ENCODE assay signal across 6 cellular contexts in genomic region chr9:1120500-1120899, GRCh38.
"Had no signal": no experiment of that assay in that cellular context is flagged by ENCODE, and none has a peak within 500 bp of the region (broad histone marks: within the 10 kb centered on the region; RNA-seq: fewer than 3 reads in every experiment).

No MANE protein-coding gene starts in this region.

- ATAC-seq: K562 had no signal

- H3K27ac Mint-ChIP-seq: H9 had no signal

- H3K27ac ChIP-seq: GM23248 had no signal

- DNase-seq: GM23248, H9, HCEC 1CT, IMR-90, KG1 had no signal

- H3K4me3 ChIP-seq: GM23248, K562 had no signal

- H3K9ac ChIP-seq: GM23248 had no signal

- H2AFZ ChIP-seq: GM23248 had no signal

- H3K4me3 Mint-ChIP-seq: H9 had no signal
